Comparison of ENCODE assay signal across 1 cellular context in the genomic region with DNA sequence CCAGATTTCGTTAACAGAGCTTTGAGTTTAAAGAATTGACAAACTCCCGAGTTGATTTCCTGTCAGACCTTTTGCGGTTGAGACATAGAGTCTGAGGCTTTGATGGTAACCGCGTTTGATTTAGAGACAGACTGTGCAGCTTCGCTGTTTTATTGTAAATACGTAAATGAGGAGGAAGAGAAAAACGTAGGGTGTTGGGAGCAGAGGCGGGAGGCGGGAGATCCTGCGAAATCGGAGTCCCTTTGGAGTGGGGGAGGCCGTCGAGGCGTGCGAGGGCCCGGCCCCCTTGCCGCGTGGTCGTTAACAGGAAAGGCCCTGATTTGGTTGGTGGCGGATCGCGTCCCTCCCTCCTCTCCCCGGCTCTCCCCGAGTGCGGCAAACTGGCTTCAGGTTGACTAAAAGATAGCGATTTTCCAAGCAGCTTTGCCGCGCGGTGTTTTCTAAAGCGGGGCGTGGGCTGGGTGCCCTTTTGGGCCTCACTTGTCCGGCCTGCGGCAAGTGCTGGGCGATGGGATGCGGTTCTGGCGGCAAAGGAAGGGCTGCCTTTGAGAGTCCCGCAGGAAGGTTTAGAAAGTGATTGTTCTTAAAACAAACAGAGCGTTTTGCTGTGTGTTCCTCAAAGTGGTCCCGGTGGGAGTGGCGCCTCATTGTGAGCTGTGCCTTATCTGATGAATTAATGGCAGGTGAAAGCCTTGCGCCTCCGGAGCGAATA.
TF ChIP-seq lines count a peak whose summit lies in the region.

No MANE protein-coding gene starts in this region.

TF ChIP-seq in GM23338, 12 proteins besides CTCF, POLR2A, EP300 and RAD21 (continued from another document):
- TF ChIP-seq ZNF462 (CRISPR knock-in tag; IDR thresholded peaks at IDR 0.05): no peak
- TF ChIP-seq NANOG (IDR thresholded peaks at IDR 0.05; ENCODE audit: borderline replicate concordance): no peak
- no peak for TF ChIP-seq EZH2phosphoT487 (IDR thresholded peaks at IDR 0.05; ENCODE audit: unreplicated experiment)
- no peak for TF ChIP-seq STAT1 (IDR thresholded peaks at IDR 0.05; ENCODE audit: unreplicated experiment)
- TF ChIP-seq REST (IDR thresholded peaks at IDR 0.05; ENCODE audit: unreplicated experiment): no peak
